Comparison of ENCODE assay signal across 9 cellular contexts in the genomic region with DNA sequence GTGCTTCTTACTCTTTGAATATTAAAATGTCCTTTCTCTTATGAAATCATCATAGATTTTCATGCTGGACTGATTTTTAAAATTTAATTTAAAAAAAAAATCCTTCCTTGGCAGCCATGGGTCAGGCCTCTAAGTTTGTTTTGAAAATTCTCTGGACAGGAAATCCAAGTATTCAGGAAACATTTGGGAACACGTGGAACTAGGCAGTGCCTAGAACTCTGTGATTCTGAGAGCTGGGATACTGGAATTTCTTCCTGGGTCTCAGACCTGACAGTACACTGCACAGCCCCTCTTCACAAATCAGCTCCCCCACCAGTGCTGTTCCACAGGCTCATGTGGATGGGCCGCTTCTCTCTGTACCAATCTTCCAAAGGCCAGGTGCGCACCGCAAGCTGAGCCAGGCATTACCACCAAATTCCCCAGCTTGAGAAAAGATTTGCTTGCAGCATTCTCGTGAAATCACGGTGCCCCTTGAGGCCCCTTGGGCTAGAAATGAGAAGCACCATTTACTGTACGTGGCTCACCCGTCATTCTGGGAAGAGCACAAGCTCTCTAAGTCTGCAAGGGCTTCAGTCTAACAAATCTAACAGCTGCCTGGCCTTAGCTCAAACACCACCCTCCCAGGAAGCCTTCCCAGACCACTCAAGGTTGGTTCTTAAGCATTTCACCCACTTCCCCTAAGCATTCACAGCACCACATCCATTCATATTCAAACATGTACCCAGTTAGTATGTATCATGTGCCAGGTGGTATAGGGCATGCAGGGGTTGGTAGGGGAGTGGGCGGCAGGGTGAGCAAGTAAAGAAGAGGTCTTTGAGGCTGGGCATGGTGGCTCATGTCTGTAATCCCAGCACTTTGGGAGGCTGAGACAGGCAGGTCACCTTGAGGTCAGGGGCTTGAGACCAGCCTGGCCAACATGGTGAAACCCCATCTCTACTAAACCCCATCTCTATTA. TPM values are rescaled to one million over a fixed set of nuclear protein-coding genes. Genes with fewer than 3 reads are reported as not detected.
DNase-seq lines count a peak whose midpoint lies in the region; ATAC-seq, FAIRE-seq and TF ChIP-seq lines count a peak whose summit lies in the region.
"Had no signal": no experiment of that assay in that cellular context is flagged by ENCODE, and none has a peak within 500 bp of the region (broad histone marks: within the 10 kb centered on the region; RNA-seq: fewer than 3 reads in every experiment).

No MANE protein-coding gene starts in this region.

- ATAC-seq in activated CD4-positive, alpha-beta T cell treated with anti-CD3 and anti-CD28 coated beads for 36 hours = peak; percentile 55
- ATAC-seq in T-helper 17 cell (peak; percentile 9), HG03439 (IDR thresholded peaks at IDR 0.05; ENCODE audit: unreplicated experiment) (no peak)

- TF ChIP-seq CTCF in kidney (IDR thresholded peaks at IDR 0.05; ENCODE audit: borderline replicate concordance, extremely low read depth, insufficient read depth) (no peak), suprapubic skin (IDR thresholded peaks at IDR 0.05) (no peak)

- POLR2A ChIA-PET in activated CD4-positive, alpha-beta T cell treated with anti-CD3 and anti-CD28 coated beads for 36 hours (lab: Charles Lee) = interaction anchor here (1.1 to 1.4 kb wide), 2 partner anchors 11 to 25 kb away, joined by 3 read pairs; no protein-coding TSS in a partner anchor

- H3K36me3 Mint-ChIP-seq in activated CD4-positive, alpha-beta T cell treated with anti-CD3 and anti-CD28 coated beads for 36 hours (ENCODE audit: low read depth) = no peaks in the 10 kb centered on the region
- H3K36me3 Mint-ChIP-seq in T-helper 17 cell (ENCODE audit: low read depth) = peaks cover 10% of the 10 kb centered on the region

- H3K36me3 ChIP-seq in kidney (ENCODE audit: control insufficient read depth in 1 of 2, insufficient read depth in 2 of 2, low read length in 2 of 2) = no peaks in the 10 kb centered on the region
- no peaks in the 10 kb centered on the region for H3K36me3 ChIP-seq in suprapubic skin

- H3K4me3 Mint-ChIP-seq in activated CD4-positive, alpha-beta T cell treated with anti-CD3 and anti-CD28 coated beads for 36 hours = no peak overlapping the region
- peak overlapping the region; percentile 82 for H3K4me3 Mint-ChIP-seq in T-helper 17 cell

- H3K4me1 Mint-ChIP-seq in activated CD4-positive, alpha-beta T cell treated with anti-CD3 and anti-CD28 coated beads for 36 hours = peaks cover 82% of the 10 kb centered on the region
- peaks cover 80% of the 10 kb centered on the region for H3K4me1 Mint-ChIP-seq in T-helper 17 cell

- no peak for FAIRE-seq in kidney (lab: Jason Lieb, UNC)

- peak overlapping the region; percentile 83 to 91 for H3K27ac ChIP-seq in kidney (ENCODE audit: low read depth in 2 of 2, low read length in 2 of 2)
- H3K27ac ChIP-seq in suprapubic skin = peak overlapping the region; percentile 58

- 67% methylated on average over 9 of the region's 9 CpGs for WGBS in suprapubic skin

- H3K27me3 Mint-ChIP-seq in activated CD4-positive, alpha-beta T cell treated with anti-CD3 and anti-CD28 coated beads for 36 hours = no peaks in the 10 kb centered on the region
- no peaks in the 10 kb centered on the region for H3K27me3 Mint-ChIP-seq in T-helper 17 cell

- no peak for TF ChIP-seq EP300 in suprapubic skin (IDR thresholded peaks at IDR 0.05)

- no peaks in the 10 kb centered on the region for H3K9me3 Mint-ChIP-seq in activated CD4-positive, alpha-beta T cell treated with anti-CD3 and anti-CD28 coated beads for 36 hours (ENCODE audit: low read depth)

- peaks cover 70 to 77% of the 10 kb centered on the region in 2 donors for H3K4me1 ChIP-seq in kidney (ENCODE audit: control insufficient read depth in 1 of 2, insufficient read depth in 1 of 2, low read depth in 1 of 2, low read length in 2 of 2)
- peaks cover 92% of the 10 kb centered on the region for H3K4me1 ChIP-seq in suprapubic skin

- CTCF ChIA-PET in activated CD4-positive, alpha-beta T cell treated with anti-CD3 and anti-CD28 coated beads for 36 hours (lab: Charles Lee) = interaction anchor here (0.9 to 2.2 kb wide), 3 partner anchors 11 to 86 kb away, joined by 4 to 15 read pairs (median 7); no protein-coding TSS in a partner anchor

- intact Hi-C loops in activated CD4-positive, alpha-beta T cell treated with anti-CD3 and anti-CD28 coated beads for 36 hours (cut with DNase I, micrococcal nuclease) = no loop called here
- intact Hi-C loops in kidney (cut with DNase I) = no loop called here

- peak; percentile 52 for DNase-seq in activated CD4-positive, alpha-beta T cell treated with anti-CD3 and anti-CD28 coated beads for 36 hours
- DNase-seq in activated CD4-positive, alpha-beta T cell treated with anti-CD3 and anti-CD28 coated beads, Interleukin-2, amount 50 U/mL, for 1 hour = no peak
- DNase-seq in T-helper 17 cell (no peak), kidney (no peak), suprapubic skin (ENCODE audit: low spot score in 2 of 2) (peak; percentile 52 to 71), OCI-M1 (lab: John Stamatoyannopoulos, UW) (no peak), SHP77 (lab: John Stamatoyannopoulos, UW) (no peak)
- DNase-seq: NCI-H1105 treated with DMSO at 0.1 percent for 48 hours had no signal

- peak overlapping the region; percentile 76 for H3K27ac Mint-ChIP-seq in activated CD4-positive, alpha-beta T cell treated with anti-CD3 and anti-CD28 coated beads for 36 hours
- peak overlapping the region; percentile 97 for H3K27ac Mint-ChIP-seq in T-helper 17 cell

- H3K9me3 ChIP-seq in T-helper 17 cell (ENCODE audit: control insufficient read depth, low read length, poor library complexity, severe bottlenecking) = no peaks in the 10 kb centered on the region
- H3K9me3 ChIP-seq in kidney (ENCODE audit: control insufficient read depth in 1 of 2, low read length in 2 of 2) = no peaks in the 10 kb centered on the region
- no peaks in the 10 kb centered on the region for H3K9me3 ChIP-seq in suprapubic skin

- H3K9ac ChIP-seq in kidney (ENCODE audit: low read length in 2 of 2) = peak overlapping the region in 1 of 2 donors; percentile 49

- no peaks in the 10 kb centered on the region for H3K27me3 ChIP-seq in suprapubic skin

- no peak for TF ChIP-seq POLR2A in suprapubic skin (IDR thresholded peaks at IDR 0.05)

- H3K4me3 ChIP-seq in kidney (ENCODE audit: low read length in 2 of 2) = peak overlapping the region in 1 of 2 donors; percentile 26
- H3K4me3 ChIP-seq in suprapubic skin = no peak overlapping the region

RNA-seq across cellular contexts. Expression of a gene that starts 26.5 kb away (rescaled TPM):
- total RNA-seq in activated CD4-positive, alpha-beta T cell treated with anti-CD3 and anti-CD28 coated beads for 36 hours = 10 to 100 TPM; 44.5 to 47.1 TPM
- total RNA-seq in T-helper 17 cell (100 to 1,000 TPM; 106 to 126 TPM), kidney (163 TPM), suprapubic skin (10 to 100 TPM; 45.1 to 68.7 (median 53.5) TPM)
- polyA plus RNA-seq in kidney (ENCODE audit: insufficient read depth, low read depth, low replicate concordance) = 33.0 TPM

Comparison
In these comparisons a context has a peak if more than half of its experiments do, and no peak if none do; other contexts are left out.
1. DNase-seq: peak in activated CD4-positive, alpha-beta T cell treated with anti-CD3 and anti-CD28 coated beads for 36 hours (single experiment) and suprapubic skin (2 of 2); none in activated CD4-positive, alpha-beta T cell treated with anti-CD3 and anti-CD28 coated beads, Interleukin-2, amount 50 U/mL, for 1 hour (single experiment), T-helper 17 cell (0 of 3), kidney (single experiment), OCI-M1 (single experiment) and SHP77 (0 of 2).